8 cellular contexts compared by ENCODE assay signal in the genomic region with DNA sequence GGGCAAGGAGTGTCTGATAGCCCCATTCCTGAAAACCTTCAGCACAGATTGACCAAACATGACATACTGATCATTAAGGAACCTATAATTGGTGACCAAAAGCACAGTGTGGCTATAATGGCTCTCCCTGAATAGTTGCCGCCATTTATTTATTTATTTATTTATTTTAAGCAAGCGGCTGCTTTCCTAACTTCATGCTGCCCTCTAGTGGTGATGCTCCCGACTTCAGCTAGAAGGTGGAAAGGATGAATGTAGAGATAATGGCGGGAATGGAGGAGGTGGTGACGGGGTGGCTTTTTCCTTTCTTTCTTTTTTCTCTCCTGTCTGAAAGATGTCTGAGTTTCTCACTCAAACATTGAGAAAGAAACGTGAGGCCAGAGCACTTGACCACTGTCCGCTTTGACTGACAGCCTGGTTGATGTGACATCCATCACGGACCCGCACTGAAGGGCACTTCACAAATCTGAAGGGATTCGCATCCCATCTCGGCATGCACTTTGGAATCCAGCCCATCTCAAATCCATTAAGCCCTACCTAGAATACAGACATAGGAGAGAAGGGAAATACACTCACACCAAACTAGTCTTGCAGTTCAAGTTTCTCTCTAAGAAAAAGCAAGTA.
A peak's percentile ranks its signal among the peaks of the same experiment; 100 is the strongest.
DNase-seq lines count a peak whose midpoint lies in the region; ATAC-seq and TF ChIP-seq lines count a peak whose summit lies in the region.

No MANE protein-coding gene starts in this region.

- TF ChIP-seq CTCF in AG04450 (IDR thresholded peaks at IDR 0.05; ENCODE audit: low read depth, low read length): peak; percentile 85

- no peak overlapping the region for H3K4me3 ChIP-seq in AG04450 (ENCODE audit: low read depth, low read length)

- H3K9me3 ChIP-seq in AG04450 (ENCODE audit: control insufficient read depth, insufficient read depth, low read length): no peaks in the 10 kb centered on the region

- CTCF ChIA-PET in AG04450 (lab: Charles Lee): interaction anchor here (0.5 to 2.7 kb wide), 5 partner anchors 10 to 537 kb away, joined by 4 to 10 read pairs (median 5); no protein-coding TSS in a partner anchor

- H3K27ac ChIP-seq in AG04450 (ENCODE audit: low read depth, low read length) (no peak overlapping the region), epithelial cell of prostate (no peak overlapping the region)

- H3K27me3 ChIP-seq in AG04450 (ENCODE audit: control insufficient read depth, insufficient read depth, low read length): no peaks in the 10 kb centered on the region

- peak; percentile 73 for ATAC-seq in GM18505 (IDR thresholded peaks at IDR 0.05; ENCODE audit: unreplicated experiment)
- ATAC-seq in HG03469 (IDR thresholded peaks at IDR 0.05; ENCODE audit: unreplicated experiment): peak; percentile 77

- POLR2A ChIA-PET in AG04450 (lab: Yijun Ruan, JAX): no interaction called here

- DNase-seq in AG04450 (ENCODE audit: low read depth, low spot score) (peak; percentile 59), NCI-H446 treated with DMSO at 0.1 percent for 48 hours (lab: John Stamatoyannopoulos, UW) (peak; percentile 60), epithelial cell of prostate (ENCODE audit: low read depth, low spot score) (peak; percentile 14), midbrain (lab: John Stamatoyannopoulos, UW) (peak; percentile 83), superior temporal gyrus (ENCODE audit: extremely low spot score) (peak; percentile 91)
- DNase-seq in activated CD4-positive, alpha-beta T cell treated with anti-CD3 and anti-CD28 coated beads, Interleukin-2, amount 50 U/mL, for 4 hours: peak; percentile 2 to 10

- TF ChIP-seq POLR2A in GM18505 (IDR thresholded peaks at IDR 0.05; ENCODE audit: borderline replicate concordance, extremely low read depth, insufficient read depth, insufficient read length): no peak

Comparison
In these comparisons a context has a peak if more than half of its experiments do, and no peak if none do; other contexts are left out.
1. DNase-seq: peak in every context shown above with its lines; median percentile 91 in superior temporal gyrus; 83 in midbrain; 60 in NCI-H446 treated with DMSO at 0.1 percent for 48 hours; 59 in AG04450; 14 in epithelial cell of prostate; 6 in activated CD4-positive, alpha-beta T cell treated with anti-CD3 and anti-CD28 coated beads, Interleukin-2, amount 50 U/mL, for 4 hours.